Comparison of ENCODE assay signal across 16 cellular contexts in the genomic region with DNA sequence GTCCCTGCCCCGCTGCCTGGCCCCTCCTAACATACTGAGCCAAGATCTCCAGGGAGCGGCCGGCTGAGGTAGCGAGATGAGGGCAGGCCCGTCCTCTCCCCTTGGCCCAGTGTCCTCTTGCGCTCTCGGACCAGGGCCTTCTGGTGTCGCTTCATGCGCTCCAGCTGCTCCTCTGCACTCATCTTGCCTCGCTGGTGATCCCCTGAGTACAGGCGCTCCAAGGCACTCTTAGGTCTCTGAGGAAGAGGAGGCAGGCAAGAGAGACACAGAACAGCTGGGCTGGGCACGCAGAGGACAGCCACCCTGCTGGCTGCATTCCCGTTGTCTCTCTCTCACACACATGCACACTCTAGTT. TPM values are rescaled to one million over a fixed set of nuclear protein-coding genes. Genes with fewer than 3 reads are reported as not detected.
DNase-seq lines count a peak whose midpoint lies in the region; ATAC-seq and TF ChIP-seq lines count a peak whose summit lies in the region.
"Had no signal": no experiment of that assay in that cellular context is flagged by ENCODE, and none has a peak within 500 bp of the region (broad histone marks: within the 10 kb centered on the region; RNA-seq: fewer than 3 reads in every experiment).

No MANE protein-coding gene starts in this region.

- H4K12ac ChIP-seq in trophoblast cell (ENCODE audit: low read depth, low read length), result peak overlapping the region; percentile 46

- no peak for DNase-seq in RWPE1 (ENCODE audit: low spot score)
- DNase-seq in epithelial cell of prostate (ENCODE audit: low read depth, low spot score), result no peak
- DNase-seq in trophoblast cell, result no peak
- no peak for DNase-seq in RKO (ENCODE audit: low spot score)
- DNase-seq in stimulated activated CD8-positive, alpha-beta memory T cell treated with anti-CD3 and anti-CD28 coated beads, Interleukin-4, amount 100 ng/mL, for 48 hours, result no peak
- no peak for DNase-seq in dedifferentiated amniotic fluid mesenchymal stem cell (ENCODE audit: extremely low spot score)
- DNase-seq: kidney glomerular epithelial cell; NCI-H524 treated with DMSO at 0.1 percent for 48 hours; NK-92 treated with Interleukin-12 subunit alpha and Interleukin-12 subunit beta, amount 100 ng/mL, for 24 hours had no signal

- H3K79me1 ChIP-seq in trophoblast cell (ENCODE audit: low read length), result peaks cover 8% of the 10 kb centered on the region

- no peaks in the 10 kb centered on the region for H3K9me3 ChIP-seq in trophoblast cell (ENCODE audit: insufficient read depth, low read depth, low read length)
- H3K9me3 ChIP-seq: BE2C, heart left ventricle, MG63, neutrophil, SJSA1 had no signal

- WGBS in trophoblast cell (ENCODE audit: extremely low coverage, insufficient coverage, insufficient read length), result no CpG with 5 or more reads among the region's 13 CpGs

- peak overlapping the region; percentile 4 for H4K91ac ChIP-seq in trophoblast cell (ENCODE audit: low read depth, low read length)

- H3K4ac ChIP-seq in trophoblast cell (ENCODE audit: low read depth, low read length), result no peak overlapping the region

- TF ChIP-seq CTCF in RWPE1 (conservative IDR thresholded peaks at IDR 0.05; ENCODE audit: low read depth), result no peak

- H2BK12ac ChIP-seq in trophoblast cell (ENCODE audit: low read length), result no peak overlapping the region

- no peak overlapping the region for H3K9ac ChIP-seq in trophoblast cell (ENCODE audit: low read length)

- no peak overlapping the region for H3K4me2 ChIP-seq in trophoblast cell (ENCODE audit: low read length)

- no peak for ATAC-seq in GM21528 (IDR thresholded peaks at IDR 0.05; ENCODE audit: low FRiP score, unreplicated experiment)

- no peak overlapping the region for H3K23ac ChIP-seq in trophoblast cell (ENCODE audit: low read length)

- H3K18ac ChIP-seq in trophoblast cell (ENCODE audit: low read length), result no peak overlapping the region

- H3K4me3 ChIP-seq in ACC112 (ENCODE audit: low read depth, low read length) (no peak overlapping the region), trophoblast cell (ENCODE audit: low read depth, low read length) (no peak overlapping the region)
- H3K4me3 ChIP-seq: heart left ventricle, MG63, SJSA1 had no signal

- H3K36me3 ChIP-seq in ACC112 (ENCODE audit: insufficient read depth, low read length), result no peaks in the 10 kb centered on the region
- peaks cover 49 to 65% of the 10 kb centered on the region in 2 experiments for H3K36me3 ChIP-seq in trophoblast cell (ENCODE audit: control insufficient read depth in 1 of 2, insufficient read depth in 2 of 2, low read length in 2 of 2)
- H3K36me3 ChIP-seq: BE2C, MG63, neutrophil, SJSA1 had no signal

- peaks cover 65% of the 10 kb centered on the region for H3K4me1 ChIP-seq in ACC112 (ENCODE audit: control insufficient read depth, insufficient read depth, low read length, unreplicated experiment)
- H3K4me1 ChIP-seq in trophoblast cell (ENCODE audit: control insufficient read depth in 1 of 2, insufficient read depth in 2 of 2, low read length in 2 of 2), result peaks cover 8 to 25% of the 10 kb centered on the region in 2 experiments
- H3K4me1 ChIP-seq: BE2C had no signal

- no peak overlapping the region for H2BK5ac ChIP-seq in trophoblast cell (ENCODE audit: low read depth, low read length, poor library complexity)

- H2AFZ ChIP-seq in ACC112 (ENCODE audit: low read length, unreplicated experiment), result no peak overlapping the region
- no peak overlapping the region for H2AFZ ChIP-seq in trophoblast cell (ENCODE audit: insufficient read depth, low read length, poor library complexity)

- no peak overlapping the region for H2BK120ac ChIP-seq in trophoblast cell (ENCODE audit: insufficient read depth, low read length, poor library complexity)

- H3K27me3 ChIP-seq in ACC112 (ENCODE audit: insufficient read depth, low read length) (no peaks in the 10 kb centered on the region), trophoblast cell (ENCODE audit: insufficient read depth, low read length) (no peaks in the 10 kb centered on the region)
- H3K27me3 ChIP-seq: BE2C, heart left ventricle, MG63, neutrophil, SJSA1 had no signal

- H3K27ac ChIP-seq in ACC112 (ENCODE audit: low read depth, low read length) (peak overlapping the region; percentile 81), RWPE1 (peak overlapping the region; percentile 93), epithelial cell of prostate (peak overlapping the region; percentile 49), trophoblast cell (ENCODE audit: low read depth, low read length) (no peak overlapping the region)
- H3K27ac ChIP-seq: neutrophil, SJSA1 had no signal

- H4K8ac ChIP-seq in trophoblast cell (ENCODE audit: low read depth, low read length), result no peak overlapping the region

- POLR2A ChIA-PET in RWPE1 (lab: Yijun Ruan, JAX; ENCODE audit: low non-redundant PET), result no interaction called here

- H3K79me2 ChIP-seq in ACC112 (ENCODE audit: control insufficient read depth, insufficient read depth, low read length, unreplicated experiment) (no peaks in the 10 kb centered on the region), trophoblast cell (ENCODE audit: control insufficient read depth, insufficient read depth, low read length, poor library complexity) (no peaks in the 10 kb centered on the region)

- CTCF ChIA-PET in RWPE1 (lab: Yijun Ruan, JAX), result interaction anchor here (1.3 to 2.0 kb wide), 2 partner anchors 27 to 31 kb away, joined by 3 to 8 read pairs; no protein-coding TSS in a partner anchor

- H2AK5ac ChIP-seq in trophoblast cell (ENCODE audit: low read length), result no peak overlapping the region

- H3K14ac ChIP-seq in trophoblast cell (ENCODE audit: low read length), result peak overlapping the region; percentile 24

RNA-seq across cellular contexts. Expression of gene C11orf58, which starts 50.6 kb away (rescaled TPM):
- 114 and 118 TPM in 2 replicates for polyA plus RNA-seq in trophoblast cell (2013)
